Comparison of ENCODE assay signal across 1 cellular context in the genomic region with DNA sequence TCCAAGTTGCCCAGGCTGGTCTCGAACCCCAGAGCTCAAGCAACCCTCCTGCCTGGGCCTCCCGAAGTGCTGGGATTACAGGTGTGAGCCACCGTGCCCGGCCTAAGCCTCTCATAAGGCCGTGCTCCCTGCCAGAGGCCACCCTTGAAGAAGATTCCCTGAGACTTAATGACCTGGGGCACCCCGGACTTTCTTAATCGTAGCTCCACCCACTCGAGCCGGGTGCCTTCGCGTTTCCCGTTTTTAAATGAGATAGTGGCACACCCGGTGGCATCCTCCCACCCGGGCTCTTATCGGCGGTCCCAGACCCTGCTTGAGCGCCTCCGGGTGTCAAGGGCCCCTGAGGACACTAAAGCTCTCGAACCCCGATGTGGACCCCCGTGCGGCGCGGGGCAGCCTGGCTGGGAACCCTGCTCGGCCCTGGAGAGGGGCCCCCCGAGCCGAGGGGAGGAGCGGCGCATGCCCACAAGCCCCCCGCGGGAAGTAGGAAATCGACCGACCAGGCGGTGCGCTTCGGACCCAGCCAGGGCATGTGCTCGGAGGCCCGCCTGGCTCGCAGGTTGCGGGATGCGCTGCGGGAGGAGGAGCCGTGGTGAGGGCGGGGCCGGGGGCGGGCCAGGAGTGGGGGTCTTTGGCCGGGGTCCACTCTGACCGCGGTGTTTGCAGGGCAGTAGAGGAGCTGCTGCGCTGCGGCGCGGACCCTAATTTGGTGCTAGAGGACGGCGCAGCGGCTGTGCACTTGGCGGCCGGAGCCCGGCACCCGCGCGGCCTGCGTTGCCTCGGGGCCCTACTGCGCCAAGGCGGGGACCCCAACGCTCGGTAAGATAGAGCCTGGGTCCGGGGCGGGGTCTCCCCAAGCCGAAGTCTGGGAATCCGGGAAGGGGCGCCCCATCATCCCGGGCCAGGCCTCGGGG.
TF ChIP-seq lines count a peak whose summit lies in the region.

A gene with protein sequence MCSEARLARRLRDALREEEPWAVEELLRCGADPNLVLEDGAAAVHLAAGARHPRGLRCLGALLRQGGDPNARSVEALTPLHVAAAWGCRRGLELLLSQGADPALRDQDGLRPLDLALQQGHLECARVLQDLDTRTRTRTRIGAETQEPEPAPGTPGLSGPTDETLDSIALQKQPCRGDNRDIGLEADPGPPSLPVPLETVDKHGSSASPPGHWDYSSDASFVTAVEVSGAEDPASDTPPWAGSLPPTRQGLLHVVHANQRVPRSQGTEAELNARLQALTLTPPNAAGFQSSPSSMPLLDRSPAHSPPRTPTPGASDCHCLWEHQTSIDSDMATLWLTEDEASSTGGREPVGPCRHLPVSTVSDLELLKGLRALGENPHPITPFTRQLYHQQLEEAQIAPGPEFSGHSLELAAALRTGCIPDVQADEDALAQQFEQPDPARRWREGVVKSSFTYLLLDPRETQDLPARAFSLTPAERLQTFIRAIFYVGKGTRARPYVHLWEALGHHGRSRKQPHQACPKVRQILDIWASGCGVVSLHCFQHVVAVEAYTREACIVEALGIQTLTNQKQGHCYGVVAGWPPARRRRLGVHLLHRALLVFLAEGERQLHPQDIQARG (plus strand): TSS at position 511 of the 914 bp plus-strand sequence. CDS start 20 bp downstream, at position 531.

TF ChIP-seq in SK-N-SH, 30 proteins besides CTCF, POLR2A, EP300 and RAD21 (continued from another document):
- TF ChIP-seq, protein P1, sequence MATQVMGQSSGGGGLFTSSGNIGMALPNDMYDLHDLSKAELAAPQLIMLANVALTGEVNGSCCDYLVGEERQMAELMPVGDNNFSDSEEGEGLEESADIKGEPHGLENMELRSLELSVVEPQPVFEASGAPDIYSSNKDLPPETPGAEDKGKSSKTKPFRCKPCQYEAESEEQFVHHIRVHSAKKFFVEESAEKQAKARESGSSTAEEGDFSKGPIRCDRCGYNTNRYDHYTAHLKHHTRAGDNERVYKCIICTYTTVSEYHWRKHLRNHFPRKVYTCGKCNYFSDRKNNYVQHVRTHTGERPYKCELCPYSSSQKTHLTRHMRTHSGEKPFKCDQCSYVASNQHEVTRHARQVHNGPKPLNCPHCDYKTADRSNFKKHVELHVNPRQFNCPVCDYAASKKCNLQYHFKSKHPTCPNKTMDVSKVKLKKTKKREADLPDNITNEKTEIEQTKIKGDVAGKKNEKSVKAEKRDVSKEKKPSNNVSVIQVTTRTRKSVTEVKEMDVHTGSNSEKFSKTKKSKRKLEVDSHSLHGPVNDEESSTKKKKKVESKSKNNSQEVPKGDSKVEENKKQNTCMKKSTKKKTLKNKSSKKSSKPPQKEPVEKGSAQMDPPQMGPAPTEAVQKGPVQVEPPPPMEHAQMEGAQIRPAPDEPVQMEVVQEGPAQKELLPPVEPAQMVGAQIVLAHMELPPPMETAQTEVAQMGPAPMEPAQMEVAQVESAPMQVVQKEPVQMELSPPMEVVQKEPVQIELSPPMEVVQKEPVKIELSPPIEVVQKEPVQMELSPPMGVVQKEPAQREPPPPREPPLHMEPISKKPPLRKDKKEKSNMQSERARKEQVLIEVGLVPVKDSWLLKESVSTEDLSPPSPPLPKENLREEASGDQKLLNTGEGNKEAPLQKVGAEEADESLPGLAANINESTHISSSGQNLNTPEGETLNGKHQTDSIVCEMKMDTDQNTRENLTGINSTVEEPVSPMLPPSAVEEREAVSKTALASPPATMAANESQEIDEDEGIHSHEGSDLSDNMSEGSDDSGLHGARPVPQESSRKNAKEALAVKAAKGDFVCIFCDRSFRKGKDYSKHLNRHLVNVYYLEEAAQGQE (IDR thresholded peaks at IDR 0.05; ENCODE audit: low read depth, low read length) = no peak
- TF ChIP-seq SIN3A (IDR thresholded peaks at IDR 0.05; ENCODE audit: borderline replicate concordance, low read depth, low read length) (0 out of 2 replicates have a peak, but pooled peaks have one; percentile 29), TCF12 (IDR thresholded peaks at IDR 0.05) (no peak), FOSL2 (IDR thresholded peaks at IDR 0.05; ENCODE audit: borderline replicate concordance, low read depth) (no peak)
- TF ChIP-seq, protein P2, sequence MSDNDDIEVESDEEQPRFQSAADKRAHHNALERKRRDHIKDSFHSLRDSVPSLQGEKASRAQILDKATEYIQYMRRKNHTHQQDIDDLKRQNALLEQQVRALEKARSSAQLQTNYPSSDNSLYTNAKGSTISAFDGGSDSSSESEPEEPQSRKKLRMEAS (IDR thresholded peaks at IDR 0.05; ENCODE audit: low read depth) = peak; percentile 97
- TF ChIP-seq, protein P3, sequence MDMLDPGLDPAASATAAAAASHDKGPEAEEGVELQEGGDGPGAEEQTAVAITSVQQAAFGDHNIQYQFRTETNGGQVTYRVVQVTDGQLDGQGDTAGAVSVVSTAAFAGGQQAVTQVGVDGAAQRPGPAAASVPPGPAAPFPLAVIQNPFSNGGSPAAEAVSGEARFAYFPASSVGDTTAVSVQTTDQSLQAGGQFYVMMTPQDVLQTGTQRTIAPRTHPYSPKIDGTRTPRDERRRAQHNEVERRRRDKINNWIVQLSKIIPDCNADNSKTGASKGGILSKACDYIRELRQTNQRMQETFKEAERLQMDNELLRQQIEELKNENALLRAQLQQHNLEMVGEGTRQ (IDR thresholded peaks at IDR 0.05; ENCODE audit: borderline replicate concordance, low read depth, low read length) = no peak
